ENCODE assay signal across 10 cellular contexts in genomic region chr1:153032677-153033308, GRCh38.
DNase-seq lines count a peak whose midpoint lies in the region; ATAC-seq and TF ChIP-seq lines count a peak whose summit lies in the region.
"Had no signal": no experiment of that assay in that cellular context is flagged by ENCODE, and none has a peak within 500 bp of the region (broad histone marks: within the 10 kb centered on the region; RNA-seq: fewer than 3 reads in every experiment).

No MANE protein-coding gene starts in this region.

- no peaks in the 10 kb centered on the region for H3K36me3 ChIP-seq in OCI-LY3 (replicated peaks; ENCODE audit: low read depth, low read length)
- H3K36me3 ChIP-seq: BE2C had no signal

- no peak overlapping the region for H3K27ac Mint-ChIP-seq in stimulated activated naive CD8-positive, alpha-beta T cell treated with anti-CD3 and anti-CD28 coated beads, Interleukin-15, amount 100 ng/mL, for 72 hours
- H3K27ac Mint-ChIP-seq: activated naive CD8-positive, alpha-beta T cell had no signal

- H3K4me3 ChIP-seq in OCI-LY3 (ENCODE audit: low read length) = peak overlapping the region; percentile 36; the same call in 1 of the 2 replicates

- H3K4me1 Mint-ChIP-seq in stimulated activated naive CD8-positive, alpha-beta T cell treated with anti-CD3 and anti-CD28 coated beads, Interleukin-15, amount 100 ng/mL, for 72 hours = no peaks in the 10 kb centered on the region

- H3K4me1 ChIP-seq in OCI-LY3 (ENCODE audit: low read length) = peaks cover 27% of the 10 kb centered on the region
- H3K4me1 ChIP-seq: BE2C had no signal

- H3K4me2 ChIP-seq in OCI-LY3 (ENCODE audit: low read length) = peak overlapping the region; percentile 68

- no peaks in the 10 kb centered on the region for H3K9me3 Mint-ChIP-seq in stimulated activated naive CD8-positive, alpha-beta T cell treated with anti-CD3 and anti-CD28 coated beads, Interleukin-15, amount 100 ng/mL, for 72 hours

- H2AFZ ChIP-seq in OCI-LY3 (ENCODE audit: low read depth, low read length) = no peak overlapping the region

- TF ChIP-seq CTCF in OCI-LY3 (IDR thresholded peaks at IDR 0.05; ENCODE audit: low read depth, low read length) = peak; percentile 89

- no peak overlapping the region for H3K9ac ChIP-seq in OCI-LY3 (ENCODE audit: low read length)

- peak; percentile 67 for DNase-seq in NCI-H82 (lab: John Stamatoyannopoulos, UW)
- no peak for DNase-seq in NCI-H82 treated with DMSO at 0.1 percent for 48 hours (lab: John Stamatoyannopoulos, UW; ENCODE audit: unreplicated experiment)
- DNase-seq in fibroblast of peridontal ligament (ENCODE audit: extremely low read depth) = peak; percentile 57
- no peak for DNase-seq in stimulated activated naive CD8-positive, alpha-beta T cell treated with anti-CD3 and anti-CD28 coated beads, Interleukin-15, amount 100 ng/mL, for 72 hours
- no peak for DNase-seq in COR-L47 (lab: John Stamatoyannopoulos, UW)
- DNase-seq in activated CD4-positive, alpha-beta T cell treated with anti-CD3 and anti-CD28 coated beads for 1 hour = no peak
- DNase-seq: BE2C had no signal

- peaks cover 20% of the 10 kb centered on the region for H4K20me1 ChIP-seq in OCI-LY3 (ENCODE audit: insufficient read depth, low read length)

- H3K4me3 Mint-ChIP-seq in stimulated activated naive CD8-positive, alpha-beta T cell treated with anti-CD3 and anti-CD28 coated beads, Interleukin-15, amount 100 ng/mL, for 72 hours = no peak overlapping the region
- H3K4me3 Mint-ChIP-seq: activated naive CD8-positive, alpha-beta T cell had no signal

- H3K79me2 ChIP-seq in OCI-LY3 (ENCODE audit: low read length) = no peaks in the 10 kb centered on the region

- peaks cover 87% of the 10 kb centered on the region for H3K27me3 ChIP-seq in OCI-LY3 (ENCODE audit: low read depth, low read length)
- H3K27me3 ChIP-seq: BE2C had no signal

- H3K27ac ChIP-seq in OCI-LY3 (ENCODE audit: low read length) = peak overlapping the region; percentile 19; the same call in 1 of the 2 replicates

- H3K27me3 Mint-ChIP-seq in stimulated activated naive CD8-positive, alpha-beta T cell treated with anti-CD3 and anti-CD28 coated beads, Interleukin-15, amount 100 ng/mL, for 72 hours = peaks cover 32% of the 10 kb centered on the region

- H3K9me3 ChIP-seq in OCI-LY3 (ENCODE audit: insufficient read depth, low read length) = peaks cover 4% of the 10 kb centered on the region; the same call in 1 of the 2 replicates
- H3K9me3 ChIP-seq: BE2C had no signal

- ATAC-seq in stimulated activated naive CD8-positive, alpha-beta T cell treated with anti-CD3 and anti-CD28 coated beads, Interleukin-15, amount 100 ng/mL, for 72 hours = peak; percentile 43
- ATAC-seq in GM18873 (IDR thresholded peaks at IDR 0.05; ENCODE audit: low FRiP score, unreplicated experiment) = no peak

Comparison
In these comparisons a context has a peak if more than half of its experiments do, and no peak if none do; other contexts are left out.
1. DNase-seq: peak in NCI-H82 (single experiment) and fibroblast of peridontal ligament (single experiment); none in NCI-H82 treated with DMSO at 0.1 percent for 48 hours (single experiment), stimulated activated naive CD8-positive, alpha-beta T cell treated with anti-CD3 and anti-CD28 coated beads, Interleukin-15, amount 100 ng/mL, for 72 hours (0 of 2), COR-L47 (single experiment) and activated CD4-positive, alpha-beta T cell treated with anti-CD3 and anti-CD28 coated beads for 1 hour (single experiment).